Comparison of ENCODE assay signal across 1 cellular context in the genomic region with DNA sequence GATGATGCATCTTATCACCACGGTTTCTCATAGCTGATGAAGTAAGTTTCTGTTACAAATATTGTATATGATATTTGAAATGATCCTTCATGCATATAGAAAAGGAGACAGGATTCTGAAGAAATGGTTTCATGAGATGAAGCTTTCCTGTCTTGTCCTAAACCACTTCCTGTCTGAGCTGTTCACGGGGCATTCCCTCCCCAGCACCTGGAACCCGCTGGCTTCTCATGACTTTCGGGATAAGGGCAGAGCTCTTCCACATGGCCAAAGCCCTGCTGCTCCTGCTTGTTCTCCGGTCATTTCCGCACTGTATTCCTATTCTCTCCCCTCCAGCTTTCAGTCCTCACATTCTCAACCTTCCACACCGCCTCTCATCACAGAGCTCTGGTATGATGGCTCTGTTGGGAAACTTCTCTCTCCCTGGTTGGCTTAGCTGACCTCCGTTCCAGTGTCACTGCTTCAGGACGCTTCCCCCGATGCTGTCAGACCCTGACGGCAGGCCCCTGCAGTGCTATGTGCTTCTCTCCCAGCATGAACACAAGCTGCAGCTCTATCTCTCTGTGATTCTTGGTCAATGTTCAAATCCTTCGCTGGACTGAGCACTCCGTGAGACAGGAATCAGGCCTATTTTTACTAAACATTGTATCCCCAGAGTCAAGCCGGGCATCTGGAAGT.
TF ChIP-seq lines count a peak whose summit lies in the region.

No MANE protein-coding gene starts in this region.

TF ChIP-seq in GM23338, 12 proteins besides CTCF, POLR2A, EP300 and RAD21 (continued from another document):
- TF ChIP-seq ETS1 (IDR thresholded peaks at IDR 0.05) = no peak
- no peak for TF ChIP-seq CREB1 (CRISPR knock-in tag; IDR thresholded peaks at IDR 0.05; ENCODE audit: low read depth)
